Comparison of ENCODE assay signal across 9 cellular contexts in genomic region chr11:1862588-1863351, GRCh38. TPM values are rescaled to one million over a fixed set of nuclear protein-coding genes. Genes with fewer than 3 reads are reported as not detected.
A peak's percentile ranks its signal among the peaks of the same experiment; 100 is the strongest.
DNase-seq lines count a peak whose midpoint lies in the region; ATAC-seq and TF ChIP-seq lines count a peak whose summit lies in the region.
"Had no signal": no experiment of that assay in that cellular context is flagged by ENCODE, and none has a peak within 500 bp of the region (broad histone marks: within the 10 kb centered on the region; RNA-seq: fewer than 3 reads in every experiment).

No MANE protein-coding gene starts in this region.

- H3K9me3 ChIP-seq in left ventricle myocardium inferior (replicated peaks) (no peaks in the 10 kb centered on the region), subcutaneous abdominal adipose tissue (ENCODE audit: control insufficient read depth in 5 of 5, low read length in 5 of 5) (peaks cover 0 to 2% (median 0%) of the 10 kb centered on the region in 5 donors)
- H3K9me3 ChIP-seq: prostate gland, upper lobe of left lung had no signal

- peak overlapping the region; percentile 89 for H3K27ac ChIP-seq in left ventricle myocardium inferior (replicated peaks)
- H3K27ac ChIP-seq in subcutaneous abdominal adipose tissue (ENCODE audit: low read depth, low read length) = no peak overlapping the region

- no peak for ATAC-seq in HG02759 (IDR thresholded peaks at IDR 0.05; ENCODE audit: unreplicated experiment)
- no peak for ATAC-seq in HG03039 (IDR thresholded peaks at IDR 0.05; ENCODE audit: unreplicated experiment)

- no peaks in the 10 kb centered on the region for H3K36me3 ChIP-seq in left ventricle myocardium inferior
- no peaks in the 10 kb centered on the region for H3K36me3 ChIP-seq in subcutaneous abdominal adipose tissue (ENCODE audit: control insufficient read depth in 5 of 5, insufficient read depth in 5 of 5, low read length in 5 of 5)
- H3K36me3 ChIP-seq: prostate gland, upper lobe of left lung had no signal

- peak overlapping the region; percentile 64 for H3K4me3 ChIP-seq in left ventricle myocardium inferior
- peak overlapping the region in 3 of 5 donors; percentile 32 to 60 (median 44) for H3K4me3 ChIP-seq in subcutaneous abdominal adipose tissue (ENCODE audit: low read depth in 1 of 5, low read length in 5 of 5)
- H3K4me3 ChIP-seq: prostate gland, upper lobe of left lung had no signal

- no peak for TF ChIP-seq CTCF in left ventricle myocardium inferior (IDR thresholded peaks at IDR 0.05; ENCODE audit: borderline replicate concordance)

- peak; percentile 84 for DNase-seq in RPMI7951 (ENCODE audit: low read depth)
- DNase-seq in left ventricle myocardium inferior = peak; percentile 30
- no peak for DNase-seq in NCI-H1092 (lab: John Stamatoyannopoulos, UW)
- DNase-seq: Karpas-422 had no signal

- no peak overlapping the region for H3K9ac ChIP-seq in subcutaneous abdominal adipose tissue (ENCODE audit: low read length in 5 of 5)

- H3K4me1 ChIP-seq in left ventricle myocardium inferior (peaks cover 47% of the 10 kb centered on the region), subcutaneous abdominal adipose tissue (ENCODE audit: control insufficient read depth in 5 of 5, insufficient read depth in 5 of 5, low read length in 5 of 5) (peaks cover 0 to 51% (median 45%) of the 10 kb centered on the region in 5 donors)
- H3K4me1 ChIP-seq: prostate gland had no signal

- H3K27me3 ChIP-seq in left ventricle myocardium inferior (ENCODE audit: low read depth) = peaks cover 1% of the 10 kb centered on the region
- H3K27me3 ChIP-seq in subcutaneous abdominal adipose tissue (ENCODE audit: control insufficient read depth in 5 of 5, insufficient read depth in 4 of 5, low read length in 5 of 5) = peaks cover 0 to 5% (median under 1%) of the 10 kb centered on the region in 5 donors
- H3K27me3 ChIP-seq: upper lobe of left lung had no signal

- intact Hi-C loops in left ventricle myocardium inferior (cut with micrococcal nuclease) = no loop called here

RNA-seq across cellular contexts. Expression of gene LSP1, which starts 9.9 kb away (rescaled TPM):
- 2.4 and 3.8 TPM in 2 replicates for total RNA-seq in RPMI7951 (2014; rRNA removed; shearing (Covaris generic))
- 19.7 TPM for total RNA-seq in left ventricle myocardium inferior

RNA-seq across cellular contexts. Expression of gene TNNI2, which starts 24.0 kb away (rescaled TPM):
- total RNA-seq in RPMI7951 (2014; rRNA removed; shearing (Covaris generic)) = 0.48 TPM in 1 of 2 replicates, not detected in the other
- total RNA-seq in left ventricle myocardium inferior = not detected

RNA-seq across cellular contexts. Expression of gene SYT8, which starts 28.0 kb away (rescaled TPM):
- 0.20 TPM in 1 of 2 replicates, not detected in the other for total RNA-seq in RPMI7951 (2014; rRNA removed; shearing (Covaris generic))
- total RNA-seq in left ventricle myocardium inferior = not detected

RNA-seq across cellular contexts. Expression of gene PRR33, which starts 28.9 kb away (rescaled TPM):
- not detected in 2 replicates for total RNA-seq in RPMI7951 (2014; rRNA removed; shearing (Covaris generic))
- 2.4 TPM for total RNA-seq in left ventricle myocardium inferior
- total RNA-seq: upper lobe of left lung had no signal

RNA-seq across cellular contexts. Expression of gene TNNT3, which starts 56.7 kb away (rescaled TPM):
- total RNA-seq in RPMI7951 (2014; rRNA removed; shearing (Covaris generic)) = not detected in 2 replicates
- total RNA-seq in left ventricle myocardium inferior = 30.7 TPM
